Comparison of ENCODE assay signal across 18 cellular contexts in the genomic region with DNA sequence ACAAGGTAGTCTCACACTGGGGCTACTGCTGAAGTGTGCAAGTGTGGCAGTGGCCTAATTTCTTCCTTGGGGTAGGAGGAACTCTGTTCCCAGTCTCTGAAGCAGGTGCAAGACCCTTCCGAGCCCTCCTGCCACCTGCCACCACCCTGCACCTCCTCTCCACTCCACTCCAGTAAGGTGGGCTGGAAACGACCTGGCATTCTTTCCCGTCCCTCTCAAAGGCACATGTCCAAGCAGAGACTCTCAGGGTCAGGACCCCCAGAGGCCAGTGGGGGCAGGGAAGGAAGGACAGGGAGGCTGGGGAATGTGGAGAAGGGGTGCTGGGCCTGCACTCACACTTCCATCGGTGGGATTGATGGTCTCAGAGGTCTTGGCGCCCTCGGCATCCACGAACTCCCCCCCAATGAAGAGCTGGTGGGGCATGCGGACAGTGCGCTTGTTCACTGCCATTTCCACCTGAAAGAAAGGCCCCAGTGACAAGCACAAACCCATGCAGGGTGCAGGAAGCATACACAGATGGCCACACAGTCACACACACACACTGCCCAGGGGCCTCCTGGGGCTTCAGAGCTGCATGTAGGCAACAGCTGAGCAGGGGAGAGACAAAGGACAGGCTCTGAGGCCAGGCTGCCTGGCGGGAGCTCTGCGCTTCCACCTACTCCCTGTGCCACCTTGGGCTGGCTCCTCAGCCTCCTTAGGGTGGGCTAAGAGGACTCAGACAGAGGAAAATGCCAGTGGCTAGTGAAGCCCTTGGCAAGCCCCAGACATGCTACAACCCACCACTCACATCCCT. TPM values are rescaled to one million over a fixed set of nuclear protein-coding genes. Genes with fewer than 3 reads are reported as not detected.
DNase-seq lines count a peak whose midpoint lies in the region; ATAC-seq and TF ChIP-seq lines count a peak whose summit lies in the region.
"Had no signal": no experiment of that assay in that cellular context is flagged by ENCODE, and none has a peak within 500 bp of the region (broad histone marks: within the 10 kb centered on the region; RNA-seq: fewer than 3 reads in every experiment).

No MANE protein-coding gene starts in this region.

- peak; percentile 5 for DNase-seq in natural killer cell
- no peak for DNase-seq in natural killer cell treated with Interleukin-12 subunit alpha and Interleukin-12 subunit beta and Interleukin-15 and Interleukin-18, amount 100 ng/mL, for 72 hours (ENCODE audit: low spot score)
- DNase-seq in islet precursor cell, result peak; percentile 45
- DNase-seq in sigmoid colon, result peak; percentile 48
- DNase-seq in MV-4-11 (lab: John Stamatoyannopoulos, UW), result no peak
- no peak for DNase-seq in DMS153 treated with DMSO at 0.1 percent for 48 hours (lab: John Stamatoyannopoulos, UW; ENCODE audit: unreplicated experiment)
- DNase-seq in H7, result no peak
- DNase-seq: activated CD8-positive, alpha-beta T cell treated with anti-CD3 and anti-CD28 coated beads, Interleukin-2, amount 10 ng/mL, durations not matched to agents 7 days and 5 days; activated gamma-delta T cell; foreskin keratinocyte; NCI-H1694; NCI-H345; stimulated activated CD4-positive, alpha-beta T cell treated with anti-CD3 and anti-CD28 coated beads, Interleukin-15, amount 100 ng/mL, for 24 hours had no signal

- TF ChIP-seq CTCF in natural killer cell (IDR thresholded peaks at IDR 0.05) (no peak), sigmoid colon (IDR thresholded peaks at IDR 0.05) (no peak)

- H3K9me3 ChIP-seq in sigmoid colon, result no peaks in the 10 kb centered on the region
- H3K9me3 ChIP-seq: ascending aorta had no signal

- no peaks in the 10 kb centered on the region for H3K9me3 Mint-ChIP-seq in natural killer cell
- H3K9me3 Mint-ChIP-seq in natural killer cell treated with Interleukin-12 subunit alpha and Interleukin-12 subunit beta and Interleukin-15 and Interleukin-18, amount 100 ng/mL, for 72 hours, result no peaks in the 10 kb centered on the region
- H3K9me3 Mint-ChIP-seq: CD8-positive, alpha-beta memory T cell; stimulated activated naive CD8-positive, alpha-beta T cell treated with anti-CD3 and anti-CD28 coated beads, Interleukin-15, Interleukin-2, amounts not matched to agents 100 ng/mL and 50 ng/mL, for 24 hours; T-cell had no signal

- intact Hi-C loops in natural killer cell (cut with micrococcal nuclease) (no loop called here), sigmoid colon (cut with DNase I) (no loop called here)

- peaks cover 21 to 35% of the 10 kb centered on the region in 2 donors for H3K27me3 Mint-ChIP-seq in natural killer cell (ENCODE audit: low read depth in 2 of 2)
- H3K27me3 Mint-ChIP-seq in natural killer cell treated with Interleukin-12 subunit alpha and Interleukin-12 subunit beta and Interleukin-15 and Interleukin-18, amount 100 ng/mL, for 72 hours, result peaks cover 25 to 43% of the 10 kb centered on the region in 2 donors

- H3K36me3 Mint-ChIP-seq in natural killer cell, result no peaks in the 10 kb centered on the region
- H3K36me3 Mint-ChIP-seq in natural killer cell treated with Interleukin-12 subunit alpha and Interleukin-12 subunit beta and Interleukin-15 and Interleukin-18, amount 100 ng/mL, for 72 hours, result no peaks in the 10 kb centered on the region
- H3K36me3 Mint-ChIP-seq: CD8-positive, alpha-beta memory T cell; T-cell had no signal

- H3K4me1 ChIP-seq in sigmoid colon, result no peaks in the 10 kb centered on the region
- H3K4me1 ChIP-seq: ascending aorta, foreskin keratinocyte had no signal

- H3K36me3 ChIP-seq in sigmoid colon, result no peaks in the 10 kb centered on the region
- H3K36me3 ChIP-seq in H7 (replicated peaks; ENCODE audit: control insufficient read depth, insufficient read depth, low read length), result no peaks in the 10 kb centered on the region

- no peak overlapping the region for H3K27ac Mint-ChIP-seq in natural killer cell
- H3K27ac Mint-ChIP-seq in natural killer cell treated with Interleukin-12 subunit alpha and Interleukin-12 subunit beta and Interleukin-15 and Interleukin-18, amount 100 ng/mL, for 72 hours, result no peak overlapping the region
- H3K27ac Mint-ChIP-seq: activated CD8-positive, alpha-beta T cell treated with anti-CD3 and anti-CD28 coated beads, Interleukin-2, amount 10 ng/mL, durations not matched to agents 7 days and 5 days; stimulated activated naive CD8-positive, alpha-beta T cell treated with anti-CD3 and anti-CD28 coated beads, Interleukin-15, Interleukin-2, amounts not matched to agents 100 ng/mL and 50 ng/mL, for 24 hours; T-cell had no signal

- TF ChIP-seq EP300 in sigmoid colon (IDR thresholded peaks at IDR 0.05), result no peak

- no peaks in the 10 kb centered on the region for H3K27me3 ChIP-seq in sigmoid colon
- no peaks in the 10 kb centered on the region for H3K27me3 ChIP-seq in H7 (ENCODE audit: control insufficient read depth, insufficient read depth, low read length)
- H3K27me3 ChIP-seq: ascending aorta had no signal

- 91 to 92% methylated on average over 11 of the region's 11 CpGs for WGBS in sigmoid colon, 2 donors

- ATAC-seq in natural killer cell, result no peak
- no peak for ATAC-seq in natural killer cell treated with Interleukin-12 subunit alpha and Interleukin-12 subunit beta and Interleukin-15 and Interleukin-18, amount 100 ng/mL, for 72 hours
- no peak for ATAC-seq in HG02870 (IDR thresholded peaks at IDR 0.05; ENCODE audit: unreplicated experiment)
- ATAC-seq: activated CD8-positive, alpha-beta T cell treated with anti-CD3 and anti-CD28 coated beads, Interleukin-2, amount 10 ng/mL, durations not matched to agents 7 days and 5 days; foreskin keratinocyte; T-cell had no signal

- H3K4me1 Mint-ChIP-seq in natural killer cell, result no peaks in the 10 kb centered on the region
- H3K4me1 Mint-ChIP-seq in natural killer cell treated with Interleukin-12 subunit alpha and Interleukin-12 subunit beta and Interleukin-15 and Interleukin-18, amount 100 ng/mL, for 72 hours (ENCODE audit: low read depth in 2 of 2), result no peaks in the 10 kb centered on the region
- H3K4me1 Mint-ChIP-seq: CD8-positive, alpha-beta memory T cell had no signal

- H3K4me3 ChIP-seq in sigmoid colon, result no peak overlapping the region
- no peak overlapping the region for H3K4me3 ChIP-seq in H7 (ENCODE audit: insufficient read depth, low read depth, low read length)
- H3K4me3 ChIP-seq: ascending aorta had no signal

- no peak overlapping the region for H3K27ac ChIP-seq in sigmoid colon
- H3K27ac ChIP-seq: ascending aorta, foreskin keratinocyte had no signal

- no peak for TF ChIP-seq POLR2A in sigmoid colon (IDR thresholded peaks at IDR 0.05)

- no peak overlapping the region for H3K4me3 Mint-ChIP-seq in natural killer cell
- no peak overlapping the region for H3K4me3 Mint-ChIP-seq in natural killer cell treated with Interleukin-12 subunit alpha and Interleukin-12 subunit beta and Interleukin-15 and Interleukin-18, amount 100 ng/mL, for 72 hours
- H3K4me3 Mint-ChIP-seq: activated CD8-positive, alpha-beta T cell treated with anti-CD3 and anti-CD28 coated beads, Interleukin-2, amount 10 ng/mL, durations not matched to agents 7 days and 5 days; CD8-positive, alpha-beta memory T cell; stimulated activated naive CD8-positive, alpha-beta T cell treated with anti-CD3 and anti-CD28 coated beads, Interleukin-15, Interleukin-2, amounts not matched to agents 100 ng/mL and 50 ng/mL, for 24 hours; T-cell had no signal

RNA-seq across cellular contexts. Expression of gene ALDH1L1, which starts 43.8 kb away (rescaled TPM):
- total RNA-seq in natural killer cell (not detected), sigmoid colon (10 to 100 TPM; 15.0 to 32.5 (median 27.6) TPM)
- total RNA-seq in natural killer cell treated with Interleukin-12 subunit alpha and Interleukin-12 subunit beta and Interleukin-15 and Interleukin-18, amount 100 ng/mL, for 72 hours, result not detected
- polyA plus RNA-seq in sigmoid colon, result 10 to 100 TPM in 1 of 3 donors, 1 to 10 TPM in 2; 7.2 to 10.4 (median 8.5) TPM
- 0.15 and 0.28 TPM in 2 replicates for total RNA-seq in H7 (2014; rRNA removed; shearing (Covaris generic))
- total RNA-seq: activated CD8-positive, alpha-beta T cell treated with anti-CD3 and anti-CD28 coated beads, Interleukin-2, amount 10 ng/mL, durations not matched to agents 7 days and 5 days; CD8-positive, alpha-beta memory T cell had no signal
- polyA plus RNA-seq: CD8-positive, alpha-beta memory T cell had no signal

RNA-seq across cellular contexts. Expression of gene SLC41A3, which starts 52.7 kb away (rescaled TPM):
- 10 to 100 TPM; 24.2 to 29.6 (median 27.1) TPM for total RNA-seq in natural killer cell
- total RNA-seq in natural killer cell treated with Interleukin-12 subunit alpha and Interleukin-12 subunit beta and Interleukin-15 and Interleukin-18, amount 100 ng/mL, for 72 hours, result 10 to 100 TPM; 30.4 to 36.4 TPM
- 10 to 100 TPM; 28.9 to 59.5 (median 42.1) TPM for total RNA-seq in sigmoid colon
- 10 to 100 TPM in 2 of 3 donors, 1 to 10 TPM in 1; 5.1 to 27.6 (median 19.8) TPM for polyA plus RNA-seq in sigmoid colon
- 30.8 and 32.7 TPM in 2 replicates for total RNA-seq in H7 (2014; rRNA removed; shearing (Covaris generic))

Comparison
In these comparisons a context has a peak if more than half of its experiments do, and no peak if none do; other contexts are left out.
1. DNase-seq: peak in natural killer cell (single experiment), islet precursor cell (single experiment) and sigmoid colon (single experiment); none in natural killer cell treated with Interleukin-12 subunit alpha and Interleukin-12 subunit beta and Interleukin-15 and Interleukin-18, amount 100 ng/mL, for 72 hours (single experiment), MV-4-11 (single experiment), DMS153 treated with DMSO at 0.1 percent for 48 hours (single experiment) and H7 (single experiment).
2. RNA of gene ALDH1L1, which starts 43.8 kb away (total RNA-seq): 15.0 to 32.5 TPM in sigmoid colon; 0.15 to 0.28 TPM in H7, not detected in natural killer cell treated with Interleukin-12 subunit alpha and Interleukin-12 subunit beta and Interleukin-15 and Interleukin-18, amount 100 ng/mL, for 72 hours and not detected in natural killer cell; every median in the first group is over 10 times any median in the second.